In the genomic region with DNA sequence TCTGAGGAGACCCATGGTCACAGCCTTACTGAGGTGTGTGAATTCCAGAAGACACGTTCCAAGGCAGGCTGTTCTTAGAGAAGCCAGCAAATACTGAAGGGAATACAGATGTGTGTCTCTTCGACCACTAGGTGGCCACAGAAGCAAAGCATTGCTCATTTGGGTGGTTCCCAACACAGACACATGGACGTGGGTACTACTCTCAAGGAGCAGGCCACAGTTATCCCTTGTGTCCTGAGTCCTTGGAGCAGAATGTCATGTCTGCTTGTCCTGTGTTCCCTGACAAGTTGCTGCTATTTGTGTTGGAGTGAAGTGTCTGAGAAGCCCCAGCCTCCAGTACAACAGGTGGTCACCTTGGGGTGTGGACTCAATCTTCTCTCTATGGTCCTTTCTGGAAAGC, we compare ENCODE assay signal across 8 cellular contexts. TPM values are rescaled to one million over a fixed set of nuclear protein-coding genes. Genes with fewer than 3 reads are reported as not detected.
DNase-seq lines count a peak whose midpoint lies in the region; ATAC-seq and TF ChIP-seq lines count a peak whose summit lies in the region.

No MANE protein-coding gene starts in this region.

- H3K36me3 Mint-ChIP-seq in activated CD8-positive, alpha-beta T cell treated with anti-CD3 and anti-CD28 coated beads for 36 hours (ENCODE audit: low read depth), result peaks cover 30% of the 10 kb centered on the region
- H3K36me3 Mint-ChIP-seq in endothelial cell (ENCODE audit: low read depth, unreplicated experiment), result peaks cover 39% of the 10 kb centered on the region

- H3K4me3 Mint-ChIP-seq in activated CD8-positive, alpha-beta T cell treated with anti-CD3 and anti-CD28 coated beads for 36 hours, result no peak overlapping the region
- H3K4me3 Mint-ChIP-seq in endothelial cell (ENCODE audit: unreplicated experiment), result no peak overlapping the region

- H3K27ac Mint-ChIP-seq in activated CD8-positive, alpha-beta T cell treated with anti-CD3 and anti-CD28 coated beads for 36 hours, result peak overlapping the region; percentile 88
- H3K27ac Mint-ChIP-seq in endothelial cell (ENCODE audit: unreplicated experiment), result no peak overlapping the region

- DNase-seq in DMS153 (lab: John Stamatoyannopoulos, UW) (peak; percentile 5), NCI-H774 (lab: John Stamatoyannopoulos, UW) (peak; percentile 44), endothelial cell (ENCODE audit: low spot score) (peak; percentile 44), mucosa of gallbladder (ENCODE audit: low spot score) (peak; percentile 73), ecto neural progenitor cell (ENCODE audit: low spot score) (no peak)
- peak; percentile 74 for DNase-seq in activated CD8-positive, alpha-beta T cell treated with anti-CD3 and anti-CD28 coated beads for 36 hours
- DNase-seq in stimulated activated naive CD8-positive, alpha-beta T cell treated with anti-CD3 and anti-CD28 coated beads, Interleukin-15, Interleukin-2, amounts not matched to agents 100 U/mL and 50 U/mL, for 24 hours, result peak; percentile 58

- POLR2A ChIA-PET in activated CD8-positive, alpha-beta T cell treated with anti-CD3 and anti-CD28 coated beads for 36 hours (lab: Charles Lee), result interaction anchor here (0.9 to 4.8 kb wide), 12 partner anchors 8 to 118 kb away, joined by 3 to 18 read pairs (median 4); partner anchors contain the start of genes HMOX2 and MGRN1

- no peaks in the 10 kb centered on the region for H3K27me3 Mint-ChIP-seq in activated CD8-positive, alpha-beta T cell treated with anti-CD3 and anti-CD28 coated beads for 36 hours
- H3K27me3 Mint-ChIP-seq in endothelial cell (ENCODE audit: unreplicated experiment), result peaks cover 3% of the 10 kb centered on the region

- peak; percentile 49 for ATAC-seq in HG02798 (IDR thresholded peaks at IDR 0.05; ENCODE audit: poor library complexity, unreplicated experiment)
- ATAC-seq in activated CD8-positive, alpha-beta T cell treated with anti-CD3 and anti-CD28 coated beads for 36 hours, result peak; percentile 75
- ATAC-seq in stimulated activated naive CD8-positive, alpha-beta T cell treated with anti-CD3 and anti-CD28 coated beads, Interleukin-15, Interleukin-2, amounts not matched to agents 100 U/mL and 50 U/mL, for 24 hours, result peak; percentile 66

- intact Hi-C loops in activated CD8-positive, alpha-beta T cell treated with anti-CD3 and anti-CD28 coated beads for 36 hours (cut with micrococcal nuclease), result loop anchor here (2.0 kb wide), 1 partner anchor 42 kb away; no protein-coding TSS in a partner anchor

- peak; percentile 97 for TF ChIP-seq CTCF in activated CD8-positive, alpha-beta T cell treated with anti-CD3 and anti-CD28 coated beads for 36 hours (IDR thresholded peaks at IDR 0.05)
- peak; percentile 68 for TF ChIP-seq CTCF in endothelial cell (IDR thresholded peaks at IDR 0.05; ENCODE audit: unreplicated experiment)

- CTCF ChIA-PET in activated CD8-positive, alpha-beta T cell treated with anti-CD3 and anti-CD28 coated beads for 36 hours (lab: Charles Lee), result interaction anchor here (0.7 to 8.8 kb wide), 30 partner anchors 8 to 301 kb away, joined by 3 to 174 read pairs (median 6); partner anchors contain the start of genes CDIP1, HMOX2, MGRN1 and NMRAL1

- H3K4me1 Mint-ChIP-seq in activated CD8-positive, alpha-beta T cell treated with anti-CD3 and anti-CD28 coated beads for 36 hours (ENCODE audit: low read depth), result peaks cover 48% of the 10 kb centered on the region
- peaks cover 15% of the 10 kb centered on the region for H3K4me1 Mint-ChIP-seq in endothelial cell (ENCODE audit: unreplicated experiment)

- H3K9me3 Mint-ChIP-seq in activated CD8-positive, alpha-beta T cell treated with anti-CD3 and anti-CD28 coated beads for 36 hours, result no peaks in the 10 kb centered on the region
- no peaks in the 10 kb centered on the region for H3K9me3 Mint-ChIP-seq in endothelial cell (ENCODE audit: unreplicated experiment)

RNA-seq across cellular contexts. Expression of gene HMOX2, which starts 30.3 kb away (rescaled TPM):
- total RNA-seq in activated CD8-positive, alpha-beta T cell treated with anti-CD3 and anti-CD28 coated beads for 36 hours, result 10 to 100 TPM; 64.7 to 65.4 TPM
- total RNA-seq in endothelial cell (ENCODE audit: unreplicated experiment) (225 TPM), mucosa of gallbladder (85.2 TPM)

RNA-seq across cellular contexts. Expression of gene NMRAL1, which starts 32.0 kb away (rescaled TPM):
- total RNA-seq in activated CD8-positive, alpha-beta T cell treated with anti-CD3 and anti-CD28 coated beads for 36 hours, result 10 to 100 TPM; 45.3 to 53.6 TPM
- total RNA-seq in endothelial cell (ENCODE audit: unreplicated experiment) (35.3 TPM), mucosa of gallbladder (58.9 TPM)

RNA-seq across cellular contexts. Expression of gene CDIP1, which starts 32.1 kb away (rescaled TPM):
- total RNA-seq in activated CD8-positive, alpha-beta T cell treated with anti-CD3 and anti-CD28 coated beads for 36 hours, result 10 to 100 TPM; 31.9 to 32.2 TPM
- total RNA-seq in endothelial cell (ENCODE audit: unreplicated experiment) (25.6 TPM), mucosa of gallbladder (38.7 TPM)

RNA-seq across cellular contexts. Expression of gene C16orf96, which starts 49.7 kb away (rescaled TPM):
- total RNA-seq in activated CD8-positive, alpha-beta T cell treated with anti-CD3 and anti-CD28 coated beads for 36 hours, result under 1 TPM; 0.16 to 0.32 TPM
- total RNA-seq in endothelial cell (ENCODE audit: unreplicated experiment) (0.54 TPM), mucosa of gallbladder (0.06 TPM)
